ENCODE assay signal across 32 cellular contexts in the genomic region with DNA sequence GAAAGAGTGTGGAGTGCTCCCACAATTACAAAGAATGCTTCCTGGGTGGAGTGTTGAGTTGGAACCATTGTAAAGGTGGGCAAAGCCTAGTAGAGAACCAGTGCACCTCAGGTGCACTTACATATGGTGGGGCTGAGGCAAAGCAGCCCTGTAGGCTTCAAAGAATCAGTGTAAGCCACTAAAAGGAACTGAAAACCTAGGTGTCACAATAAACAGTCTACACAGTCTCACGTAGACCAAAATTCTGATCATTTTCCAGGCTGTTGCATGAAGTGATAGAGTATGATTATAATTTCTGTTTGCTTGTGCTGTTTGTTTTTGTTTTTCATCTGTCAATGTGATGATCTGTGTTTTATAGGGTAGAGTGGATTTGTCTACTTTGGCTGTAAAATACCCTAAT. TPM values are rescaled to one million over a fixed set of nuclear protein-coding genes. Genes with fewer than 3 reads are reported as not detected.
DNase-seq lines count a peak whose midpoint lies in the region; ATAC-seq and TF ChIP-seq lines count a peak whose summit lies in the region.
"Had no signal": no experiment of that assay in that cellular context is flagged by ENCODE, and none has a peak within 500 bp of the region (broad histone marks: within the 10 kb centered on the region; RNA-seq: fewer than 3 reads in every experiment).

No MANE protein-coding gene starts in this region.

- no peak overlapping the region for H3K27ac ChIP-seq in left ventricle myocardium inferior (replicated peaks)
- H3K27ac ChIP-seq: cardiac muscle cell, heart left ventricle, lower lobe of right lung, psoas muscle had no signal

- CTCF ChIA-PET in activated CD4-positive, alpha-beta T cell treated with anti-CD3 and anti-CD28 coated beads for 36 hours (lab: Charles Lee), result no interaction called here
- CTCF ChIA-PET in activated CD4-positive, alpha-beta T cell treated with anti-CD3 and anti-CD28 coated beads, Interleukin-2, amount 10 ng/mL, durations not matched to agents 7 days and 5 days (lab: Charles Lee), result interaction anchor here (1.4 to 1.6 kb wide), 2 partner anchors 54 to 258 kb away, joined by 3 to 8 read pairs; no protein-coding TSS in a partner anchor

- intact Hi-C loops in activated CD4-positive, alpha-beta T cell treated with anti-CD3 and anti-CD28 coated beads for 36 hours (cut with DNase I, micrococcal nuclease), result loop anchor here (5.0 kb wide), 3 partner anchors 533 to 1088 kb away; a partner anchor contains a TSS
- intact Hi-C loops in natural killer cell (cut with micrococcal nuclease), result loop anchor here (5.0 kb wide), 1 partner anchor 533 kb away; a partner anchor contains a TSS
- intact Hi-C loops in left ventricle myocardium inferior (cut with micrococcal nuclease), result loop anchor here (5.0 kb wide), 1 partner anchor 257 kb away; no protein-coding TSS in a partner anchor

- peaks cover 21% of the 10 kb centered on the region for H3K36me3 Mint-ChIP-seq in activated CD4-positive, alpha-beta T cell treated with anti-CD3 and anti-CD28 coated beads for 36 hours (ENCODE audit: low read depth)
- H3K36me3 Mint-ChIP-seq in activated CD4-positive, alpha-beta T cell treated with anti-CD3 and anti-CD28 coated beads, Interleukin-2, amount 10 ng/mL, durations not matched to agents 7 days and 5 days (ENCODE audit: low read depth), result peaks cover 24% of the 10 kb centered on the region
- H3K36me3 Mint-ChIP-seq in natural killer cell, result no peaks in the 10 kb centered on the region
- H3K36me3 Mint-ChIP-seq in natural killer cell treated with Interleukin-12 subunit alpha and Interleukin-12 subunit beta and Interleukin-15 and Interleukin-18, amount 100 ng/mL, for 72 hours, result no peaks in the 10 kb centered on the region
- peaks cover 14% of the 10 kb centered on the region for H3K36me3 Mint-ChIP-seq in brain
- no peaks in the 10 kb centered on the region for H3K36me3 Mint-ChIP-seq in type B pancreatic cell

- H3K4me3 ChIP-seq in left ventricle myocardium inferior, result no peak overlapping the region
- H3K4me3 ChIP-seq: cardiac muscle cell, heart left ventricle, lower lobe of right lung, psoas muscle had no signal

- H3K36me3 ChIP-seq in left ventricle myocardium inferior, result peaks cover 23% of the 10 kb centered on the region

- ATAC-seq in activated CD4-positive, alpha-beta T cell treated with anti-CD3 and anti-CD28 coated beads for 36 hours, result no peak
- ATAC-seq in natural killer cell (no peak), HG03439 (IDR thresholded peaks at IDR 0.05; ENCODE audit: unreplicated experiment) (no peak)
- no peak for ATAC-seq in natural killer cell treated with Interleukin-12 subunit alpha and Interleukin-12 subunit beta and Interleukin-15 and Interleukin-18, amount 100 ng/mL, for 72 hours
- ATAC-seq: effector memory CD8-positive, alpha-beta T cell; esophagus mucosa; heart left ventricle; lower lobe of right lung; psoas muscle had no signal

- no peak for TF ChIP-seq CTCF in natural killer cell (IDR thresholded peaks at IDR 0.05)
- TF ChIP-seq CTCF in brain (conservative IDR thresholded peaks at IDR 0.05), result no peak
- TF ChIP-seq CTCF in type B pancreatic cell (conservative IDR thresholded peaks at IDR 0.05), result no peak
- TF ChIP-seq CTCF in left ventricle myocardium inferior (IDR thresholded peaks at IDR 0.05; ENCODE audit: borderline replicate concordance), result no peak

- H3K27me3 Mint-ChIP-seq in activated CD4-positive, alpha-beta T cell treated with anti-CD3 and anti-CD28 coated beads for 36 hours, result no peaks in the 10 kb centered on the region
- H3K27me3 Mint-ChIP-seq in activated CD4-positive, alpha-beta T cell treated with anti-CD3 and anti-CD28 coated beads, Interleukin-2, amount 10 ng/mL, durations not matched to agents 7 days and 5 days, result no peaks in the 10 kb centered on the region
- no peaks in the 10 kb centered on the region for H3K27me3 Mint-ChIP-seq in natural killer cell (ENCODE audit: low read depth in 2 of 2)
- peaks cover 0 to under 1% of the 10 kb centered on the region in 2 donors for H3K27me3 Mint-ChIP-seq in natural killer cell treated with Interleukin-12 subunit alpha and Interleukin-12 subunit beta and Interleukin-15 and Interleukin-18, amount 100 ng/mL, for 72 hours
- peaks cover 3% of the 10 kb centered on the region for H3K27me3 Mint-ChIP-seq in brain
- peaks cover 4% of the 10 kb centered on the region for H3K27me3 Mint-ChIP-seq in type B pancreatic cell

- H3K9me3 Mint-ChIP-seq in activated CD4-positive, alpha-beta T cell treated with anti-CD3 and anti-CD28 coated beads for 36 hours (ENCODE audit: low read depth), result no peaks in the 10 kb centered on the region
- H3K9me3 Mint-ChIP-seq in activated CD4-positive, alpha-beta T cell treated with anti-CD3 and anti-CD28 coated beads, Interleukin-2, amount 10 ng/mL, durations not matched to agents 7 days and 5 days, result no peaks in the 10 kb centered on the region
- H3K9me3 Mint-ChIP-seq in natural killer cell, result no peaks in the 10 kb centered on the region
- H3K9me3 Mint-ChIP-seq in natural killer cell treated with Interleukin-12 subunit alpha and Interleukin-12 subunit beta and Interleukin-15 and Interleukin-18, amount 100 ng/mL, for 72 hours, result no peaks in the 10 kb centered on the region
- no peaks in the 10 kb centered on the region for H3K9me3 Mint-ChIP-seq in brain
- no peaks in the 10 kb centered on the region for H3K9me3 Mint-ChIP-seq in type B pancreatic cell
- H3K9me3 Mint-ChIP-seq: effector memory CD8-positive, alpha-beta T cell; T-helper 1 cell treated with Interleukin-12 subunit alpha and Interleukin-12 subunit beta and Interleukin-4 antibody, amounts not matched to agents 30 μg/mL and 1 μg/mL, for 36 hours had no signal

- peak overlapping the region; percentile 78 for H3K27ac Mint-ChIP-seq in activated CD4-positive, alpha-beta T cell treated with anti-CD3 and anti-CD28 coated beads for 36 hours
- no peak overlapping the region for H3K27ac Mint-ChIP-seq in activated CD4-positive, alpha-beta T cell treated with anti-CD3 and anti-CD28 coated beads, Interleukin-2, amount 10 ng/mL, durations not matched to agents 7 days and 5 days
- H3K27ac Mint-ChIP-seq in natural killer cell (peak overlapping the region; percentile 42 to 65), brain (no peak overlapping the region), type B pancreatic cell (no peak overlapping the region)
- H3K27ac Mint-ChIP-seq in natural killer cell treated with Interleukin-12 subunit alpha and Interleukin-12 subunit beta and Interleukin-15 and Interleukin-18, amount 100 ng/mL, for 72 hours, result peak overlapping the region in 1 of 2 donors; percentile 3
- H3K27ac Mint-ChIP-seq: T-helper 1 cell treated with Interleukin-12 subunit alpha and Interleukin-12 subunit beta and Interleukin-4 antibody, amounts not matched to agents 30 μg/mL and 1 μg/mL, for 36 hours had no signal

- peaks cover 2% of the 10 kb centered on the region for H3K27me3 ChIP-seq in left ventricle myocardium inferior (ENCODE audit: low read depth)

- peaks cover 59% of the 10 kb centered on the region for H3K4me1 Mint-ChIP-seq in activated CD4-positive, alpha-beta T cell treated with anti-CD3 and anti-CD28 coated beads for 36 hours
- peaks cover 31% of the 10 kb centered on the region for H3K4me1 Mint-ChIP-seq in activated CD4-positive, alpha-beta T cell treated with anti-CD3 and anti-CD28 coated beads, Interleukin-2, amount 10 ng/mL, durations not matched to agents 7 days and 5 days
- peaks cover 6 to 10% of the 10 kb centered on the region in 2 donors for H3K4me1 Mint-ChIP-seq in natural killer cell
- peaks cover 0 to 8% of the 10 kb centered on the region in 2 donors for H3K4me1 Mint-ChIP-seq in natural killer cell treated with Interleukin-12 subunit alpha and Interleukin-12 subunit beta and Interleukin-15 and Interleukin-18, amount 100 ng/mL, for 72 hours (ENCODE audit: low read depth in 2 of 2)
- peaks cover 15% of the 10 kb centered on the region for H3K4me1 Mint-ChIP-seq in brain
- H3K4me1 Mint-ChIP-seq in type B pancreatic cell (ENCODE audit: unreplicated experiment), result no peaks in the 10 kb centered on the region

- H3K9me3 ChIP-seq in left ventricle myocardium inferior (replicated peaks), result no peaks in the 10 kb centered on the region
- H3K9me3 ChIP-seq: heart left ventricle, lower lobe of right lung, psoas muscle, SK-N-SH had no signal

- no peak for DNase-seq in activated CD4-positive, alpha-beta T cell treated with anti-CD3 and anti-CD28 coated beads for 36 hours
- no peak for DNase-seq in activated CD4-positive, alpha-beta T cell treated with anti-CD3 and anti-CD28 coated beads, Interleukin-2, amount 10 ng/mL, durations not matched to agents 7 days and 5 days
- DNase-seq in natural killer cell, result no peak
- no peak for DNase-seq in natural killer cell treated with Interleukin-12 subunit alpha and Interleukin-12 subunit beta and Interleukin-15 and Interleukin-18, amount 100 ng/mL, for 72 hours (ENCODE audit: low spot score)
- no peak for DNase-seq in type B pancreatic cell (ENCODE audit: extremely low spot score, unreplicated experiment)
- DNase-seq in left ventricle myocardium inferior, result no peak
- DNase-seq: 8988T; activated CD4-positive, alpha-beta T cell treated with anti-CD3 and anti-CD28 coated beads for 1 hour; activated gamma-delta T cell; aorta; cortex of kidney; DMS153; effector memory CD8-positive, alpha-beta T cell; foreskin fibroblast; GOT3; heart left ventricle; kidney glomerular epithelial cell; lower lobe of right lung; MV-4-11; NCI-H146; NCI-H2107; NCI-H446 treated with DMSO at 0.1 percent for 48 hours; occipital lobe; OCI-M1; psoas muscle; SK-N-SH; stimulated activated naive CD4-positive, alpha-beta T cell treated with Interleukin-2 at 50 U/mL for 16 hours had no signal

- POLR2A ChIA-PET in activated CD4-positive, alpha-beta T cell treated with anti-CD3 and anti-CD28 coated beads for 36 hours (lab: Charles Lee), result interaction anchor here (1.5 kb wide), 1 partner anchor 533 kb away, joined by 5 read pairs; a partner anchor contains a TSS
- POLR2A ChIA-PET in activated CD4-positive, alpha-beta T cell treated with anti-CD3 and anti-CD28 coated beads, Interleukin-2, amount 10 ng/mL, durations not matched to agents 7 days and 5 days (lab: Charles Lee), result no interaction called here

- H3K4me1 ChIP-seq in left ventricle myocardium inferior, result peaks cover 35% of the 10 kb centered on the region

- peak overlapping the region; percentile 18 for H3K4me3 Mint-ChIP-seq in activated CD4-positive, alpha-beta T cell treated with anti-CD3 and anti-CD28 coated beads for 36 hours
- H3K4me3 Mint-ChIP-seq in activated CD4-positive, alpha-beta T cell treated with anti-CD3 and anti-CD28 coated beads, Interleukin-2, amount 10 ng/mL, durations not matched to agents 7 days and 5 days, result no peak overlapping the region
- H3K4me3 Mint-ChIP-seq in natural killer cell (peak overlapping the region; percentile 9), brain (peak overlapping the region in 4 of 5 experiments; percentile 37 to 82 (median 64)), type B pancreatic cell (peak overlapping the region; percentile 56)
- H3K4me3 Mint-ChIP-seq in natural killer cell treated with Interleukin-12 subunit alpha and Interleukin-12 subunit beta and Interleukin-15 and Interleukin-18, amount 100 ng/mL, for 72 hours, result no peak overlapping the region
- H3K4me3 Mint-ChIP-seq: effector memory CD8-positive, alpha-beta T cell; T-helper 1 cell treated with Interleukin-12 subunit alpha and Interleukin-12 subunit beta and Interleukin-4 antibody, amounts not matched to agents 30 μg/mL and 1 μg/mL, for 36 hours had no signal

RNA-seq across cellular contexts. Expression of a gene that starts 2.8 kb away (rescaled TPM):
- 10 to 100 TPM; 21.5 to 24.9 TPM for total RNA-seq in activated CD4-positive, alpha-beta T cell treated with anti-CD3 and anti-CD28 coated beads for 36 hours
- 10 to 100 TPM; 24.9 to 27.4 TPM for total RNA-seq in activated CD4-positive, alpha-beta T cell treated with anti-CD3 and anti-CD28 coated beads, Interleukin-2, amount 10 ng/mL, durations not matched to agents 7 days and 5 days
- total RNA-seq in natural killer cell, result 10 to 100 TPM; 23.9 to 30.7 (median 29.9) TPM
- total RNA-seq in natural killer cell treated with Interleukin-12 subunit alpha and Interleukin-12 subunit beta and Interleukin-15 and Interleukin-18, amount 100 ng/mL, for 72 hours, result 10 to 100 TPM; 26.1 to 29.5 TPM
- polyA plus RNA-seq in brain (ENCODE audit: insufficient read depth, low read depth, low replicate concordance), result 16.0 TPM
- 21.4 and 23.9 TPM in 2 replicates for total RNA-seq in type B pancreatic cell (ENCODE audit: low replicate concordance)
- total RNA-seq in left ventricle myocardium inferior, result 8.3 TPM

RNA-seq across cellular contexts. Expression of a gene that starts 60.0 kb away (rescaled TPM):
- 1 to 10 TPM; 5.2 to 8.4 TPM for total RNA-seq in activated CD4-positive, alpha-beta T cell treated with anti-CD3 and anti-CD28 coated beads for 36 hours
- 1 to 10 TPM; 9.0 to 9.1 TPM for total RNA-seq in activated CD4-positive, alpha-beta T cell treated with anti-CD3 and anti-CD28 coated beads, Interleukin-2, amount 10 ng/mL, durations not matched to agents 7 days and 5 days
- total RNA-seq in natural killer cell (10 to 100 TPM in 1 of 3 donors, 1 to 10 TPM in 2; 7.0 to 12.1 (median 9.3) TPM), type B pancreatic cell (ENCODE audit: low replicate concordance) (31.9 and 40.2 TPM in 2 replicates), left ventricle myocardium inferior (12.9 TPM)
- 10 to 100 TPM in 1 of 2 donors, 1 to 10 TPM in 1; 8.7 to 18.0 TPM for total RNA-seq in natural killer cell treated with Interleukin-12 subunit alpha and Interleukin-12 subunit beta and Interleukin-15 and Interleukin-18, amount 100 ng/mL, for 72 hours
- polyA plus RNA-seq in brain (ENCODE audit: insufficient read depth, low read depth, low replicate concordance), result 8.6 TPM

Comparison
In these comparisons a context has a peak if more than half of its experiments do, and no peak if none do; other contexts are left out.
1. H3K27ac Mint-ChIP-seq: peak in activated CD4-positive, alpha-beta T cell treated with anti-CD3 and anti-CD28 coated beads for 36 hours (single experiment) and natural killer cell (2 of 2); none in activated CD4-positive, alpha-beta T cell treated with anti-CD3 and anti-CD28 coated beads, Interleukin-2, amount 10 ng/mL, durations not matched to agents 7 days and 5 days (single experiment), brain (0 of 5) and type B pancreatic cell (single experiment).
2. H3K4me3 Mint-ChIP-seq: peak in activated CD4-positive, alpha-beta T cell treated with anti-CD3 and anti-CD28 coated beads for 36 hours (single experiment), natural killer cell (single experiment), brain (4 of 5) and type B pancreatic cell (single experiment); none in activated CD4-positive, alpha-beta T cell treated with anti-CD3 and anti-CD28 coated beads, Interleukin-2, amount 10 ng/mL, durations not matched to agents 7 days and 5 days (single experiment) and natural killer cell treated with Interleukin-12 subunit alpha and Interleukin-12 subunit beta and Interleukin-15 and Interleukin-18, amount 100 ng/mL, for 72 hours (single experiment).